Comparison of ENCODE assay signal across 8 cellular contexts in genomic region chr6:144055121-144055931, GRCh38. TPM values are rescaled to one million over a fixed set of nuclear protein-coding genes. Genes with fewer than 3 reads are reported as not detected.
DNase-seq lines count a peak whose midpoint lies in the region; ATAC-seq, FAIRE-seq and TF ChIP-seq lines count a peak whose summit lies in the region.
"Had no signal": no experiment of that assay in that cellular context is flagged by ENCODE, and none has a peak within 500 bp of the region (broad histone marks: within the 10 kb centered on the region; RNA-seq: fewer than 3 reads in every experiment).

No MANE protein-coding gene starts in this region.

- H3K4me1 Mint-ChIP-seq in nephron progenitor cell, result no peaks in the 10 kb centered on the region

- H3K27me3 ChIP-seq in osteoblast (ENCODE audit: insufficient read depth, low read length), result peaks cover 17% of the 10 kb centered on the region
- H3K27me3 ChIP-seq in PC-9 (ENCODE audit: insufficient read depth, low read depth), result no peaks in the 10 kb centered on the region

- H3K36me3 ChIP-seq in osteoblast (ENCODE audit: insufficient read depth, low read length) (no peaks in the 10 kb centered on the region), PC-9 (ENCODE audit: low read depth) (no peaks in the 10 kb centered on the region)
- H3K36me3 ChIP-seq: SJSA1 had no signal

- H3K4me3 ChIP-seq in osteoblast (ENCODE audit: insufficient read depth, low read length), result no peak overlapping the region
- no peak overlapping the region for H3K4me3 ChIP-seq in PC-9
- H3K4me3 ChIP-seq: SJSA1 had no signal

- intact Hi-C loops in PC-9 (cut with micrococcal nuclease; ENCODE audit: unreplicated experiment), result no loop called here

- H3K9me3 ChIP-seq in osteoblast (ENCODE audit: low read depth, low read length) (no peaks in the 10 kb centered on the region), PC-9 (ENCODE audit: insufficient read depth, low read depth) (no peaks in the 10 kb centered on the region)
- H3K9me3 ChIP-seq: SJSA1 had no signal

- no TSS peak for BruUV-seq in PC-9 (replicated peaks; lab: Mats Ljungman, UMichigan)

- peak overlapping the region; percentile 46 for H3K4me2 ChIP-seq in osteoblast (ENCODE audit: insufficient read depth, low read length)
- H3K4me2 ChIP-seq in PC-9, result no peak overlapping the region

- H3K27me3 Mint-ChIP-seq in nephron progenitor cell (ENCODE audit: low read depth, poor library complexity), result peaks cover 17% of the 10 kb centered on the region

- H3K27ac Mint-ChIP-seq in nephron progenitor cell, result no peak overlapping the region

- H2AFZ ChIP-seq in osteoblast (ENCODE audit: low read length) (no peak overlapping the region), PC-9 (no peak overlapping the region)

- H3K4me3 Mint-ChIP-seq in nephron progenitor cell, result no peak overlapping the region

- H3K27ac ChIP-seq in osteoblast (ENCODE audit: low read depth, low read length) (no peak overlapping the region), PC-9 (no peak overlapping the region)
- H3K27ac ChIP-seq: SJSA1 had no signal

- DNase-seq in GM19239 (ENCODE audit: insufficient read length, low spot score), result no peak
- peak; percentile 24 to 46 for DNase-seq in activated CD4-positive, alpha-beta T cell treated with anti-CD3 and anti-CD28 coated beads, Interleukin-2, amount 50 U/mL, for 48 hours
- no peak for DNase-seq in osteoblast (ENCODE audit: insufficient read length, low spot score, missing footprints)
- DNase-seq in PC-9, result no peak
- DNase-seq in nephron progenitor cell, result no peak
- DNase-seq in NCI-H2196 (lab: John Stamatoyannopoulos, UW; ENCODE audit: unreplicated experiment), result no peak

- H3K79me2 ChIP-seq in osteoblast (ENCODE audit: insufficient read depth, low read length), result no peaks in the 10 kb centered on the region
- H3K79me2 ChIP-seq in PC-9 (ENCODE audit: low read depth), result no peaks in the 10 kb centered on the region

- POLR2A ChIA-PET in PC-9 (lab: Charles Lee; ENCODE audit: unreplicated experiment), result no interaction called here

- no peaks in the 10 kb centered on the region for H3K36me3 Mint-ChIP-seq in nephron progenitor cell (ENCODE audit: low read depth)

- no peaks in the 10 kb centered on the region for H3K4me1 ChIP-seq in osteoblast (ENCODE audit: insufficient read depth, low read length)
- no peaks in the 10 kb centered on the region for H3K4me1 ChIP-seq in PC-9 (replicated peaks; ENCODE audit: insufficient read depth)
- H3K4me1 ChIP-seq: SJSA1 had no signal

- TF ChIP-seq CTCF in osteoblast (IDR thresholded peaks at IDR 0.05; ENCODE audit: extremely low read depth, low read depth, low read length) (no peak), PC-9 (conservative IDR thresholded peaks at IDR 0.05) (no peak), nephron progenitor cell (IDR thresholded peaks at IDR 0.05) (no peak)

- H3K9me2 ChIP-seq in PC-9 (ENCODE audit: insufficient read depth), result no peaks in the 10 kb centered on the region

- FAIRE-seq in GM19239 (lab: Jason Lieb, UNC), result peak; percentile 90

- ATAC-seq in HG03066 (IDR thresholded peaks at IDR 0.05; ENCODE audit: low read depth, unreplicated experiment), result peak; percentile 90

- H3F3A ChIP-seq in PC-9 (ENCODE audit: insufficient read depth, low read depth), result no peaks in the 10 kb centered on the region

- CTCF ChIA-PET in PC-9 (lab: Charles Lee), result no interaction called here

- H3K9me3 Mint-ChIP-seq in nephron progenitor cell, result peaks cover under 1% of the 10 kb centered on the region

- no peaks in the 10 kb centered on the region for H4K20me1 ChIP-seq in osteoblast (ENCODE audit: insufficient read depth, low read length)
- no peaks in the 10 kb centered on the region for H4K20me1 ChIP-seq in PC-9 (ENCODE audit: insufficient read depth)

RNA-seq across cellular contexts. Expression of gene SF3B5, which starts 40.0 kb away (rescaled TPM):
- 67.5 and 78.9 TPM in 2 replicates for total RNA-seq in osteoblast
- total RNA-seq in PC-9 (2021), result 125 and 127 TPM in 2 replicates

RNA-seq across cellular contexts. Expression of gene PLAGL1, which starts 47.3 kb away (rescaled TPM):
- total RNA-seq in osteoblast, result 16.6 and 22.4 TPM in 2 replicates
- 7.8 and 8.3 TPM in 2 replicates for total RNA-seq in PC-9 (2021)

Comparison
In these comparisons a context has a peak if more than half of its experiments do, and no peak if none do; other contexts are left out.
1. DNase-seq: peak in activated CD4-positive, alpha-beta T cell treated with anti-CD3 and anti-CD28 coated beads, Interleukin-2, amount 50 U/mL, for 48 hours (2 of 2); none in GM19239 (single experiment), osteoblast (single experiment), PC-9 (0 of 2), nephron progenitor cell (single experiment) and NCI-H2196 (single experiment).